In the genomic region with DNA sequence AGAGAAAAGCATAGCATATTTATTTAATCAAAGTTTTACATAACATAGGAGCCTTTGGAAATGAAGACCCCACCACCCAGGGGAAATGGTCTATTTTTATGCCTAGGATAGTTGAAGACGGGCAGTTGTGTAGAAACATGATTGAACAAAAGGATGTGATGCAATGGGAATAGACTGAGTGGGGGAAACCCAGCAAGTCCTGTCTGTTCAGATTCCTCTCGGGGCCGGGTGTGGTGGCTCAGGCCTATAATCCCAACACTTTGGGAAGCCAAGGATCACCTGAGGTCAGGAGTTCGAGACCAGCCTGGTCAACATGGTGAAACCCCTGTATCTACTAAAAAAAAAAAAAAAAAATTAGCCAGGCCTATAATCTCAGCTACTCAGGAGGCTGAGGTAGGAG, we compare ENCODE assay signal across 26 cellular contexts.
"Had no signal": no experiment of that assay in that cellular context is flagged by ENCODE, and none has a peak within 500 bp of the region (broad histone marks: within the 10 kb centered on the region; RNA-seq: fewer than 3 reads in every experiment).

No MANE protein-coding gene starts in this region.

- H3K4me3 ChIP-seq: breast epithelium, heart right ventricle, left lung, lower lobe of right lung, pancreas, prostate gland, upper lobe of left lung had no signal

- DNase-seq: activated CD4-positive, alpha-beta T cell treated with anti-CD3 and anti-CD28 coated beads for 36 hours; activated CD4-positive, alpha-beta T cell treated with anti-CD3 and anti-CD28 coated beads, Interleukin-2, amount 50 U/mL, for 48 hours; activated CD4-positive, CD25-positive, alpha-beta regulatory T cell; activated T-cell treated with anti-CD3 and anti-CD28 coated beads, Interleukin-2, amount 50 U/mL, for 24 hours; effector memory CD4-positive, alpha-beta T cell; foreskin melanocyte; heart right ventricle; lower lobe of right lung; naive thymus-derived CD4-positive, alpha-beta T cell; retina; small intestine; stimulated activated CD4-positive, alpha-beta T cell treated with anti-CD3 and anti-CD28 coated beads, Interleukin-4, amount 100 ng/mL, for 4 hours; stimulated activated CD8-positive, alpha-beta memory T cell treated with anti-CD3 and anti-CD28 coated beads, Interleukin-4, amount 100 ng/mL, for 48 hours; stimulated activated naive CD8-positive, alpha-beta T cell treated with anti-CD3 and anti-CD28 coated beads, Interleukin-15, amount 100 ng/mL, for 72 hours; substantia nigra; T-helper 1 cell; upper lobe of left lung had no signal

- H3K4me1 Mint-ChIP-seq: activated CD4-positive, alpha-beta T cell treated with anti-CD3 and anti-CD28 coated beads for 36 hours; activated naive CD4-positive, alpha-beta T cell treated with anti-CD3 and anti-CD28 coated beads, Interleukin-2, amount 50 U/mL, for 24 hours; naive thymus-derived CD4-positive, alpha-beta T cell; stimulated activated memory B cell treated with anti-CD40 and anti-IgM and Interleukin-4, amounts not matched to agents 10 μg/mL and 1 μg/mL and 100 μg/mL, for 72 hours; stimulated activated naive CD8-positive, alpha-beta T cell treated with anti-CD3 and anti-CD28 coated beads, Interleukin-15, amount 100 ng/mL, for 72 hours had no signal

- H3K27ac ChIP-seq: breast epithelium, heart right ventricle, left lung, lower lobe of right lung, pancreas, prostate gland, upper lobe of left lung had no signal

- H3K27ac Mint-ChIP-seq: activated CD4-positive, alpha-beta T cell treated with anti-CD3 and anti-CD28 coated beads for 36 hours; activated naive CD4-positive, alpha-beta T cell treated with anti-CD3 and anti-CD28 coated beads, Interleukin-2, amount 50 U/mL, for 24 hours; activated T-cell treated with anti-CD3 and anti-CD28 coated beads, Interleukin-2, amount 50 U/mL, for 24 hours; mesothelial cell of epicardium; naive thymus-derived CD4-positive, alpha-beta T cell; stimulated activated memory B cell treated with anti-CD40 and anti-IgM and Interleukin-4, amounts not matched to agents 10 μg/mL and 1 μg/mL and 100 μg/mL, for 72 hours; stimulated activated naive CD8-positive, alpha-beta T cell treated with anti-CD3 and anti-CD28 coated beads, Interleukin-15, amount 100 ng/mL, for 72 hours; T-helper 2 cell treated with Interferon-gamma antibody and Interleukin-4, amounts not matched to agents 5 μg/mL and 100 μg/mL, for 36 hours had no signal

- H3K4me3 Mint-ChIP-seq: activated CD4-positive, alpha-beta T cell treated with anti-CD3 and anti-CD28 coated beads for 36 hours; activated naive CD4-positive, alpha-beta T cell treated with anti-CD3 and anti-CD28 coated beads, Interleukin-2, amount 50 U/mL, for 24 hours; activated T-cell treated with anti-CD3 and anti-CD28 coated beads, Interleukin-2, amount 50 U/mL, for 24 hours; mesothelial cell of epicardium; naive thymus-derived CD4-positive, alpha-beta T cell; stimulated activated memory B cell treated with anti-CD40 and anti-IgM and Interleukin-4, amounts not matched to agents 10 μg/mL and 1 μg/mL and 100 μg/mL, for 72 hours; stimulated activated naive CD8-positive, alpha-beta T cell treated with anti-CD3 and anti-CD28 coated beads, Interleukin-15, amount 100 ng/mL, for 72 hours; T-helper 2 cell treated with Interferon-gamma antibody and Interleukin-4, amounts not matched to agents 5 μg/mL and 100 μg/mL, for 36 hours had no signal

- H3K4me1 ChIP-seq: breast epithelium, heart right ventricle, left lung, lower lobe of right lung, pancreas, prostate gland, upper lobe of left lung had no signal

- H3K36me3 Mint-ChIP-seq: activated naive CD4-positive, alpha-beta T cell treated with anti-CD3 and anti-CD28 coated beads, Interleukin-2, amount 50 U/mL, for 24 hours; mesothelial cell of epicardium; stimulated activated memory B cell treated with anti-CD40 and anti-IgM and Interleukin-4, amounts not matched to agents 10 μg/mL and 1 μg/mL and 100 μg/mL, for 72 hours had no signal

- H3K27me3 ChIP-seq: upper lobe of left lung had no signal

- H3K36me3 ChIP-seq: breast epithelium, heart right ventricle, left lung, lower lobe of right lung, pancreas, prostate gland, upper lobe of left lung had no signal

- H3K9me3 ChIP-seq: lower lobe of right lung, prostate gland had no signal

- ATAC-seq: activated CD4-positive, alpha-beta T cell treated with anti-CD3 and anti-CD28 coated beads for 36 hours; heart right ventricle; left lung; lower lobe of right lung; naive thymus-derived CD4-positive, alpha-beta T cell; pancreas; sciatic nerve; stimulated activated memory B cell treated with anti-CD40 and anti-IgM and Interleukin-4, amounts not matched to agents 10 μg/mL and 1 μg/mL and 100 μg/mL, for 72 hours; stimulated activated naive CD8-positive, alpha-beta T cell treated with anti-CD3 and anti-CD28 coated beads, Interleukin-15, amount 100 ng/mL, for 72 hours had no signal
